8 cellular contexts compared by ENCODE assay signal in genomic region chr17:48181653-48182052, GRCh38.
DNase-seq lines count a peak whose midpoint lies in the region; ATAC-seq and TF ChIP-seq lines count a peak whose summit lies in the region.

No MANE protein-coding gene starts in this region.

- H3K36me3 ChIP-seq in WERI-Rb-1 (no peaks in the 10 kb centered on the region), right lobe of liver (no peaks in the 10 kb centered on the region)

- no peak for TF ChIP-seq POLR2A in right lobe of liver (IDR thresholded peaks at IDR 0.05)

- H3K27ac ChIP-seq in WERI-Rb-1 (no peak overlapping the region), right lobe of liver (no peak overlapping the region)

- TF ChIP-seq CTCF in WERI-Rb-1 (IDR thresholded peaks at IDR 0.05; ENCODE audit: low read depth, low read length) = peak; percentile 79
- TF ChIP-seq CTCF in right lobe of liver (IDR thresholded peaks at IDR 0.05) = peak in 3 of 4 donors; percentile 27 to 33 (median 28)

- ATAC-seq in right lobe of liver = peak in 2 of 4 donors; percentile 45 to 59
- ATAC-seq in HG03045 (IDR thresholded peaks at IDR 0.05; ENCODE audit: unreplicated experiment) = no peak

- DNase-seq in DMS53 (lab: John Stamatoyannopoulos, UW) (peak; percentile 82), HT1080 (ENCODE audit: low read depth) (peak; percentile 48), WERI-Rb-1 (peak; percentile 60), right lobe of liver (no peak), cerebellar nuclear complex (lab: John Stamatoyannopoulos, UW) (no peak), NCI-H1436 (lab: John Stamatoyannopoulos, UW) (no peak), amniotic stem cell (lab: John Stamatoyannopoulos, UW) (no peak)

- no peak overlapping the region for H3K4me3 ChIP-seq in WERI-Rb-1 (ENCODE audit: low read depth, low read length)
- H3K4me3 ChIP-seq in right lobe of liver = no peak overlapping the region

- no peaks in the 10 kb centered on the region for H3K4me1 ChIP-seq in right lobe of liver

- WGBS in right lobe of liver (ENCODE audit: insufficient coverage, low coverage, low lambda C conversion rate, missing lambda C conversion rate) = 0% methylated on average over 1 of the region's 1 CpG

- intact Hi-C loops in right lobe of liver (cut with DNase I) = no loop called here

- H3K27me3 ChIP-seq in WERI-Rb-1 (ENCODE audit: insufficient read depth, low read depth, severe bottlenecking) (no peaks in the 10 kb centered on the region), right lobe of liver (no peaks in the 10 kb centered on the region)

- no peaks in the 10 kb centered on the region for H3K9me3 ChIP-seq in WERI-Rb-1 (ENCODE audit: severe bottlenecking)
- H3K9me3 ChIP-seq in right lobe of liver = no peaks in the 10 kb centered on the region

Comparison
In these comparisons a context has a peak if more than half of its experiments do, and no peak if none do; other contexts are left out.
1. DNase-seq: peak in DMS53 (single experiment), HT1080 (single experiment) and WERI-Rb-1 (single experiment); none in right lobe of liver (0 of 3), cerebellar nuclear complex (0 of 2), NCI-H1436 (single experiment) and amniotic stem cell (single experiment).